7 cellular contexts compared by ENCODE assay signal in the genomic region with DNA sequence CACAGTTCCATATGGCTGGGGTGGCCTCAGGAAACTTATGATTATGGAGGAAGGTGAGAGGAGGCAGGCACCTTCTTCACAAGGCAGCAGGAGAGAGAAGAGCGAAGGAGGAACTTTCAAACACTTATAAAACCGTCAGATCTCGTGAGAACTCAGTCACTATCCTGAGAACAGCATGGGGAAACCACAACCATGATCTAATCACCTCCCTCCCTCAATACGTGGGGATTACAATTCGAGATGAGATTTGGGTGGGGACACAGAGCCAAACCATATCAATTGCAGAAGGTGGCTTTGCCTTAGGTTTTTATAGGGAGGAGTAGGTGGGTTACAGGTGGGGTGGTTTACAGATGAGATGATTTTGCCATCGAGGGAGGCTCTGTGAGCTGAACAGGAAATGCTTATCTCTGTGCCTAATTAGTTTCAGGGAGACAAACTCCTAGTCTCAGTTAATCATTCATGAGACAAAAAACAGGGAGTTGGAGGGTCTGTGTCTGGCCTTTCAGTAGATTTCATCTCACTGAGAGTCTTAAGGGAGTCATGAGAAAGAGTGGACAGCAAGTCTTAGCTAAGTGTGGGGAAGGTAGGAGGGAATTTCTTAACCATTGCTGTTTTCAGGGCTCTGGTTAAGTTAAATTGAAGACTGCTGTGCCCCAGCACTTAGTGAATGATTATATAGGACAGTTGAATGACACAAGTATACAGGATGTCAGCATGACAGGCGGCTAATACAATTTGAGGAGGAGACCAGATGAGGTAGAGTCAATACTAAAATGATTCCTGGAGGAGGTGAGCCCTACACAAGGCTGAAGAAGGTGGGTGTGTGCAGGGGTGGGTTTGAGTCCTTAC. TPM values are rescaled to one million over a fixed set of nuclear protein-coding genes. Genes with fewer than 3 reads are reported as not detected.
A peak's percentile ranks its signal among the peaks of the same experiment; 100 is the strongest.
DNase-seq lines count a peak whose midpoint lies in the region; ATAC-seq, FAIRE-seq and TF ChIP-seq lines count a peak whose summit lies in the region.

No MANE protein-coding gene starts in this region.

- H3K36me3 Mint-ChIP-seq in chondrocyte (ENCODE audit: low read depth), result peaks cover 1% of the 10 kb centered on the region

- peaks cover 47% of the 10 kb centered on the region for H3K4me1 Mint-ChIP-seq in chondrocyte (ENCODE audit: low read depth)

- H3K27me3 Mint-ChIP-seq in chondrocyte (ENCODE audit: low read depth), result peaks cover 2% of the 10 kb centered on the region

- ATAC-seq in HG02943 (IDR thresholded peaks at IDR 0.05; ENCODE audit: low read depth, unreplicated experiment) (peak; percentile 78), GM21367 (IDR thresholded peaks at IDR 0.05; ENCODE audit: unreplicated experiment) (no peak)

- no peak for TF ChIP-seq CTCF in chondrocyte (IDR thresholded peaks at IDR 0.05)

- peak; percentile 68 for FAIRE-seq in GM19239 (lab: Jason Lieb, UNC)

- peak overlapping the region; percentile 86 for H3K27ac Mint-ChIP-seq in chondrocyte (ENCODE audit: unreplicated experiment)

- no peak overlapping the region for H3K4me3 Mint-ChIP-seq in chondrocyte (ENCODE audit: unreplicated experiment)

- DNase-seq in GM19239 (ENCODE audit: insufficient read length, low spot score), result no peak
- no peak for DNase-seq in chondrocyte (ENCODE audit: low spot score)
- peak; percentile 61 for DNase-seq in renal cortical epithelial cell (ENCODE audit: low read depth)
- no peak for DNase-seq in superior temporal gyrus (ENCODE audit: extremely low spot score)
- DNase-seq in NCI-H2081 treated with DMSO at 0.1 percent for 48 hours (lab: John Stamatoyannopoulos, UW), result no peak

- no peaks in the 10 kb centered on the region for H3K9me3 Mint-ChIP-seq in chondrocyte (ENCODE audit: low read depth)

RNA-seq across cellular contexts. Expression of gene CWC15, which starts 47.7 kb away (rescaled TPM):
- total RNA-seq in chondrocyte (29.5 to 53.3 TPM (median 42.0 TPM) in 3 replicates), renal cortical epithelial cell (51.3 and 57.1 TPM in 2 replicates)

RNA-seq across cellular contexts. Expression of gene KDM4D, which starts 47.9 kb away (rescaled TPM):
- total RNA-seq in chondrocyte (0.44 to 0.65 TPM (median 0.53 TPM) in 3 replicates), renal cortical epithelial cell (0.94 and 1.6 TPM in 2 replicates)
